23 cellular contexts compared by ENCODE assay signal in genomic region chr7:2663960-2664359, GRCh38. TPM values are rescaled to one million over a fixed set of nuclear protein-coding genes. Genes with fewer than 3 reads are reported as not detected.
DNase-seq lines count a peak whose midpoint lies in the region; ATAC-seq and TF ChIP-seq lines count a peak whose summit lies in the region.
"Had no signal": no experiment of that assay in that cellular context is flagged by ENCODE, and none has a peak within 500 bp of the region (broad histone marks: within the 10 kb centered on the region; RNA-seq: fewer than 3 reads in every experiment).

No MANE protein-coding gene starts in this region.

- H3K4me1 ChIP-seq in H9 (ENCODE audit: insufficient read depth, low read length) (no peaks in the 10 kb centered on the region; the same call in 1 of the 2 replicates), NT2/D1 (ENCODE audit: insufficient read depth, insufficient read length) (peaks cover 17% of the 10 kb centered on the region), endodermal cell (ENCODE audit: control insufficient read depth, insufficient read depth, low read length) (no peaks in the 10 kb centered on the region), neuronal stem cell (ENCODE audit: control insufficient read depth in 2 of 2, insufficient read depth in 1 of 2, low read depth in 1 of 2, low read length in 2 of 2) (no peaks in the 10 kb centered on the region), OCI-LY7 (ENCODE audit: insufficient read depth, low read length, poor library complexity, severe bottlenecking) (no peaks in the 10 kb centered on the region)

- no peak overlapping the region for H2AK5ac ChIP-seq in H9 (ENCODE audit: insufficient read length, low read length)
- H2AK5ac ChIP-seq in neuronal stem cell (ENCODE audit: low read depth, low read length) = no peak overlapping the region

- H3K27me3 ChIP-seq in H9 (ENCODE audit: insufficient read depth, low read length) (no peaks in the 10 kb centered on the region), NT2/D1 (ENCODE audit: insufficient read depth, insufficient read length) (no peaks in the 10 kb centered on the region), endodermal cell (ENCODE audit: control insufficient read depth, insufficient read depth, low read length, poor library complexity, severe bottlenecking) (no peaks in the 10 kb centered on the region), neuronal stem cell (ENCODE audit: control insufficient read depth in 3 of 3, insufficient read depth in 3 of 3, low read depth in 1 of 3, low read length in 3 of 3) (peaks cover 0 to 2% (median 0%) of the 10 kb centered on the region in 3 experiments)
- H3K27me3 ChIP-seq: MG63, SJSA1 had no signal

- H3K4me3 ChIP-seq in NT2/D1 (ENCODE audit: insufficient read length, low read depth) = no peak overlapping the region
- no peak overlapping the region for H3K4me3 ChIP-seq in endodermal cell (ENCODE audit: low read length)
- H3K4me3 ChIP-seq in neuronal stem cell (ENCODE audit: low read length in 2 of 2) = peak overlapping the region in 1 of 2 donors; percentile 11
- no peak overlapping the region for H3K4me3 ChIP-seq in OCI-LY7 (ENCODE audit: low read depth, low read length, poor library complexity, severe bottlenecking)
- H3K4me3 ChIP-seq: MG63, PC-9, SJSA1 had no signal

- H3K9me2 ChIP-seq in OCI-LY7 (ENCODE audit: insufficient read depth, low read length) = no peaks in the 10 kb centered on the region

- intact Hi-C loops in OCI-LY7 (cut with micrococcal nuclease; ENCODE audit: unreplicated experiment) = no loop called here

- H3K27ac ChIP-seq in H9 (ENCODE audit: insufficient read length, low read depth, low read length) = no peak overlapping the region
- no peak overlapping the region for H3K27ac ChIP-seq in endodermal cell (ENCODE audit: low read depth, low read length)
- no peak overlapping the region for H3K27ac ChIP-seq in neuronal stem cell (replicated peaks; ENCODE audit: low read length)
- H3K27ac ChIP-seq in OCI-LY7 (ENCODE audit: low read depth, low read length, poor library complexity, severe bottlenecking) = no peak overlapping the region
- H3K27ac ChIP-seq: C4-2B, PC-9, SJSA1 had no signal

- H3K27me3 Mint-ChIP-seq in H9 (ENCODE audit: low read depth) = peaks cover 27% of the 10 kb centered on the region
- H3K27me3 Mint-ChIP-seq in endodermal cell (ENCODE audit: insufficient read depth) = peaks cover 14% of the 10 kb centered on the region
- H3K27me3 Mint-ChIP-seq in endothelial cell (ENCODE audit: unreplicated experiment) = peaks cover 26% of the 10 kb centered on the region

- H3K56ac ChIP-seq in H9 (ENCODE audit: insufficient read length, low read depth, low read length) = no peak overlapping the region

- H2BK12ac ChIP-seq in H9 (ENCODE audit: insufficient read length, low read depth, low read length) = no peak overlapping the region
- no peak overlapping the region for H2BK12ac ChIP-seq in neuronal stem cell (ENCODE audit: low read length)

- H3K36me3 Mint-ChIP-seq in H9 (ENCODE audit: insufficient read depth in 1 of 3, low read depth in 3 of 3) (peaks cover 2 to 12% (median 11%) of the 10 kb centered on the region in 3 experiments; a peak in 6 of 7 replicates), endodermal cell (ENCODE audit: low read depth) (peaks cover 4% of the 10 kb centered on the region), endothelial cell (ENCODE audit: low read depth, unreplicated experiment) (peaks cover 4% of the 10 kb centered on the region)
- H3K36me3 Mint-ChIP-seq: IgD-negative memory B cell had no signal

- peak; percentile 34 for DNase-seq in H9
- no peak for DNase-seq in NT2/D1 (ENCODE audit: low read depth, low spot score)
- no peak for DNase-seq in endodermal cell
- no peak for DNase-seq in neuronal stem cell (ENCODE audit: low spot score)
- DNase-seq in NCI-H226 = no peak
- DNase-seq in endothelial cell (ENCODE audit: low spot score) = no peak
- DNase-seq in OCI-LY7 (ENCODE audit: low spot score) = no peak
- DNase-seq: ACHN, GOT3, HFFc6, Kasumi-1, MG63, NCI-H1092, NCI-H146, NCI-H2029 treated with DMSO at 0.1 percent for 48 hours, NCI-H2171, NCI-H446 treated with DMSO at 0.1 percent for 48 hours, PC-9, SW 1271 had no signal

- H2BK120ac ChIP-seq in H9 (ENCODE audit: low read depth, low read length, poor library complexity, severe bottlenecking) = no peak overlapping the region
- H2BK120ac ChIP-seq in neuronal stem cell (ENCODE audit: low read depth, low read length) = no peak overlapping the region

- no peak overlapping the region for H4K5ac ChIP-seq in H9 (ENCODE audit: insufficient read length, low read depth, low read length)

- H2BK15ac ChIP-seq in H9 (ENCODE audit: low read depth, low read length) (no peak overlapping the region), neuronal stem cell (ENCODE audit: low read length) (no peak overlapping the region)

- H3K27ac Mint-ChIP-seq in H9 = peak overlapping the region in 2 of 3 experiments; percentile 44 to 87; a peak in 3 of 7 replicates
- H3K27ac Mint-ChIP-seq in endodermal cell = peak overlapping the region; percentile 35
- no peak overlapping the region for H3K27ac Mint-ChIP-seq in endothelial cell (ENCODE audit: unreplicated experiment)
- H3K27ac Mint-ChIP-seq: HFFc6, IgD-negative memory B cell had no signal

- no peaks in the 10 kb centered on the region for H3K9me3 ChIP-seq in H9 (ENCODE audit: control insufficient read depth, low read depth, low read length)
- no peaks in the 10 kb centered on the region for H3K9me3 ChIP-seq in NT2/D1 (ENCODE audit: insufficient read depth, low read length)
- H3K9me3 ChIP-seq in endodermal cell (ENCODE audit: control insufficient read depth, low read length) = no peaks in the 10 kb centered on the region
- H3K9me3 ChIP-seq in neuronal stem cell (replicated peaks in 1 of 2; ENCODE audit: control insufficient read depth in 2 of 2, insufficient read depth in 1 of 2, low read depth in 1 of 2, low read length in 2 of 2) = no peaks in the 10 kb centered on the region
- H3K9me3 ChIP-seq in OCI-LY7 (ENCODE audit: low read length) = no peaks in the 10 kb centered on the region
- H3K9me3 ChIP-seq: MG63, SJSA1 had no signal

- H3K9me3 Mint-ChIP-seq in H9 = peaks cover 2 to 5% of the 10 kb centered on the region in 2 experiments; a peak in 3 of 5 replicates
- no peaks in the 10 kb centered on the region for H3K9me3 Mint-ChIP-seq in endodermal cell
- H3K9me3 Mint-ChIP-seq in endothelial cell (ENCODE audit: unreplicated experiment) = no peaks in the 10 kb centered on the region
- H3K9me3 Mint-ChIP-seq: HFFc6, IgD-negative memory B cell had no signal

- H2BK5ac ChIP-seq in H9 (ENCODE audit: insufficient read length, low read length) = no peak overlapping the region
- H2BK5ac ChIP-seq in neuronal stem cell (ENCODE audit: low read length) = peak overlapping the region; percentile 87

- no peaks in the 10 kb centered on the region for H3K23me2 ChIP-seq in H9 (ENCODE audit: insufficient read length, low read depth, low read length, poor library complexity, severe bottlenecking)

- no peak for ATAC-seq in HG02623 (IDR thresholded peaks at IDR 0.05; ENCODE audit: unreplicated experiment)

- H2BK20ac ChIP-seq in H9 (ENCODE audit: low read depth, low read length, poor library complexity, severe bottlenecking) = no peak overlapping the region

- H3K9ac ChIP-seq in H9 (ENCODE audit: extremely low read depth, insufficient read length, low read length) = no peak overlapping the region
- H3K9ac ChIP-seq in NT2/D1 (ENCODE audit: insufficient read length, low read depth) = peak overlapping the region; percentile 42
- no peak overlapping the region for H3K9ac ChIP-seq in endodermal cell (ENCODE audit: extremely low read depth, low read length, poor library complexity, severe bottlenecking)
- H3K9ac ChIP-seq in neuronal stem cell (ENCODE audit: low read depth, low read length, poor library complexity) = no peak overlapping the region

- CTCF ChIA-PET in OCI-LY7 (lab: Charles Lee; ENCODE audit: unreplicated experiment) = no interaction called here

- H2AFZ ChIP-seq in H9 (ENCODE audit: low read length) (no peak overlapping the region), neuronal stem cell (ENCODE audit: low read length) (no peak overlapping the region), OCI-LY7 (ENCODE audit: low read length) (no peak overlapping the region)
- H2AFZ ChIP-seq: PC-9 had no signal

- H3K4me2 ChIP-seq in H9 (ENCODE audit: insufficient read depth, insufficient read length, low read length) = no peak overlapping the region
- H3K4me2 ChIP-seq in neuronal stem cell (ENCODE audit: insufficient read depth, low read length, poor library complexity, severe bottlenecking) = no peak overlapping the region
- H3K4me2 ChIP-seq in OCI-LY7 (ENCODE audit: low read length) = no peak overlapping the region
- H3K4me2 ChIP-seq: PC-9 had no signal

- WGBS in H9 (ENCODE audit: extremely low coverage, insufficient read length, low lambda C conversion rate) = no CpG with 5 or more reads among the region's 4 CpGs
- 80 to 88% methylated on average over 2 to 4 of the region's 4 CpGs for WGBS in endodermal cell (ENCODE audit: insufficient coverage in 1 of 2, insufficient read length in 1 of 2), 2 experiments
- no CpG with 5 or more reads among the region's 4 CpGs for WGBS in neuronal stem cell (ENCODE audit: extremely low coverage in 2 of 2, insufficient read length in 2 of 2, insufficient replicate concordance in 1 of 2), 2 donors

- H3K36me3 ChIP-seq in NT2/D1 (ENCODE audit: insufficient read depth, insufficient read length, low read length) (peaks cover 49% of the 10 kb centered on the region), endodermal cell (ENCODE audit: control insufficient read depth, insufficient read depth, low read length) (no peaks in the 10 kb centered on the region), neuronal stem cell (replicated peaks in 1 of 2; ENCODE audit: control insufficient read depth in 2 of 2, insufficient read depth in 2 of 2, low read length in 2 of 2) (peaks cover 12 to 45% of the 10 kb centered on the region in 2 donors), OCI-LY7 (ENCODE audit: insufficient read depth, low read length) (no peaks in the 10 kb centered on the region)
- H3K36me3 ChIP-seq: MG63 had no signal

- no peak overlapping the region for H3K14ac ChIP-seq in H9 (ENCODE audit: insufficient read depth, low read length)
- no peak overlapping the region for H3K14ac ChIP-seq in neuronal stem cell (ENCODE audit: low read length)

- H4K20me1 ChIP-seq in H9 (ENCODE audit: control insufficient read depth, insufficient read depth, insufficient read length) (no peaks in the 10 kb centered on the region), OCI-LY7 (ENCODE audit: insufficient read depth, low read length) (no peaks in the 10 kb centered on the region)

- H4K91ac ChIP-seq in H9 (ENCODE audit: insufficient read length, low read depth, low read length) (no peak overlapping the region), neuronal stem cell (ENCODE audit: low read depth, low read length, poor library complexity) (no peak overlapping the region)

- no peak overlapping the region for H4K8ac ChIP-seq in H9 (replicated peaks; ENCODE audit: insufficient read length, low read depth, low read length)
- H4K8ac ChIP-seq in neuronal stem cell (ENCODE audit: low read depth, low read length) = peak overlapping the region; percentile 65

- H3K79me2 ChIP-seq in H9 (ENCODE audit: insufficient read depth, low read length) = no peaks in the 10 kb centered on the region
- no peaks in the 10 kb centered on the region for H3K79me2 ChIP-seq in OCI-LY7 (ENCODE audit: insufficient read depth, low read depth, low read length)

- BruUV-seq in OCI-LY7 (replicated peaks; lab: Mats Ljungman, UMichigan) = no TSS peak

- H3K4me3 Mint-ChIP-seq in H9 (no peak overlapping the region), endodermal cell (no peak overlapping the region), endothelial cell (ENCODE audit: unreplicated experiment) (no peak overlapping the region)
- H3K4me3 Mint-ChIP-seq: HFFc6, IgD-negative memory B cell had no signal

- no peak for TF ChIP-seq CTCF in H9 (conservative IDR thresholded peaks at IDR 0.05)
- no peak for TF ChIP-seq CTCF in endodermal cell (conservative IDR thresholded peaks at IDR 0.05)
- no peak for TF ChIP-seq CTCF in endothelial cell (IDR thresholded peaks at IDR 0.05; ENCODE audit: unreplicated experiment)
- TF ChIP-seq CTCF in OCI-LY7 (conservative IDR thresholded peaks at IDR 0.05; ENCODE audit: low read length) = no peak

- no peak overlapping the region for H3K4ac ChIP-seq in H9 (ENCODE audit: low read depth, low read length)
- H3K4ac ChIP-seq in neuronal stem cell (ENCODE audit: low read length) = no peak overlapping the region

- H3K23ac ChIP-seq in H9 (ENCODE audit: insufficient read length, low read depth, low read length) (no peak overlapping the region), neuronal stem cell (ENCODE audit: low read depth, low read length, poor library complexity) (peak overlapping the region; percentile 65)

- H3K79me1 ChIP-seq in H9 (ENCODE audit: insufficient read depth, low read depth, low read length, poor library complexity, severe bottlenecking) (no peaks in the 10 kb centered on the region), neuronal stem cell (ENCODE audit: low read depth, low read length) (peaks cover 1% of the 10 kb centered on the region)

- no peak overlapping the region for H3T11ph ChIP-seq in H9 (ENCODE audit: low read length)

- POLR2A ChIA-PET in OCI-LY7 (lab: Charles Lee) = no interaction called here

- H3K18ac ChIP-seq in H9 (ENCODE audit: insufficient read length, low read depth, low read length) (no peak overlapping the region), neuronal stem cell (ENCODE audit: low read length) (peak overlapping the region; percentile 44)

- H3K4me1 Mint-ChIP-seq in H9 (peaks cover 5 to 14% of the 10 kb centered on the region in 2 experiments; a peak in 2 of 4 replicates), endodermal cell (no peaks in the 10 kb centered on the region), endothelial cell (ENCODE audit: unreplicated experiment) (peaks cover 6% of the 10 kb centered on the region)

RNA-seq across cellular contexts. Expression of gene AMZ1, which starts 24.0 kb away (rescaled TPM):
- total RNA-seq in H9 (2021) = 0.74 and 0.90 TPM in 2 replicates
- total RNA-seq in endodermal cell = 1 to 10 TPM in 1 of 2 donors, under 1 TPM in 1; 0.66 to 1.6 TPM
- polyA plus RNA-seq in endodermal cell (2013, experiment 1 of 2) = 0.07 TPM
- polyA plus RNA-seq in endodermal cell (2013, experiment 2 of 2) = not detected
- 0.04 TPM for polyA plus RNA-seq in neuronal stem cell (2013, experiment 1 of 2)
- 0.01 TPM for polyA plus RNA-seq in neuronal stem cell (2013, experiment 2 of 2)
- total RNA-seq in endothelial cell (ENCODE audit: unreplicated experiment) = 0.05 TPM
- total RNA-seq in OCI-LY7 (2014; rRNA removed; shearing (Covaris generic)) = 1.4 and 1.7 TPM in 2 replicates
- total RNA-seq in OCI-LY7 (2022) = 2.7 and 2.9 TPM in 2 replicates
- total RNA-seq: PC-9 had no signal

RNA-seq across cellular contexts. Expression of gene TTYH3, which starts 32.2 kb away (rescaled TPM):
- total RNA-seq in H9 (2021) (122 TPM in 2 replicates), endodermal cell (100 to 1,000 TPM; 145 to 152 TPM), endothelial cell (ENCODE audit: unreplicated experiment) (250 TPM), OCI-LY7 (2022) (54.8 and 63.6 TPM in 2 replicates)
- 164 TPM for polyA plus RNA-seq in endodermal cell (2013, experiment 1 of 2)
- polyA plus RNA-seq in endodermal cell (2013, experiment 2 of 2) = 151 TPM
- 136 TPM for polyA plus RNA-seq in neuronal stem cell (2013, experiment 1 of 2)
- polyA plus RNA-seq in neuronal stem cell (2013, experiment 2 of 2) = 133 TPM
- total RNA-seq in OCI-LY7 (2014; rRNA removed; shearing (Covaris generic)) = 17.9 and 23.8 TPM in 2 replicates
